Comparison of ENCODE assay signal across 8 cellular contexts in the genomic region with DNA sequence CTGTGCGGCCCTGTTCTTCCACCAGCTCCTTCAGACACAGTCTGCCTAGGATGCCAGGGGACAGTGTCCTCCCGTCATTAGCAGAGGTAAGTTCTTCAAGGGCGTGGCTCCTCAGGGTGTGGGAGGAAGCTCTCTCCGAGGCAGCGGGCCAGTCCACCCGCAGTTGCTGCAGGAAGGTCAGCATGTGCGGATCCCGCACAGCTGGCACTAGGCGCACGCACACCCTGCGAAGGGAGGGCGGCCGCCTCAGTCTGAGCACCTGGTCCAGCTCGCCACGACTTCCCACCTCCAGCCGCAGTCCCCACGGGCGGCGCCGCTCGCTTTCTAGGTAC. TPM values are rescaled to one million over a fixed set of nuclear protein-coding genes. Genes with fewer than 3 reads are reported as not detected.
DNase-seq lines count a peak whose midpoint lies in the region; FAIRE-seq and TF ChIP-seq lines count a peak whose summit lies in the region.

No MANE protein-coding gene starts in this region.

- no peak for TF ChIP-seq CTCF in LNCaP clone FGC (IDR thresholded peaks at IDR 0.05; ENCODE audit: control insufficient read depth, extremely low read depth, insufficient read depth)
- no peak for TF ChIP-seq CTCF in brain (conservative IDR thresholded peaks at IDR 0.05)

- peaks cover 7% of the 10 kb centered on the region for H3K27me3 Mint-ChIP-seq in brain

- H3K4me3 ChIP-seq in BLaER1 (peak overlapping the region; percentile 96), LNCaP clone FGC (ENCODE audit: low read depth, low read length) (peak overlapping the region; percentile 74), mucosa of stomach (ENCODE audit: low read length) (peak overlapping the region; percentile 56)

- H3K27me3 ChIP-seq in BLaER1 (no peaks in the 10 kb centered on the region), mucosa of stomach (ENCODE audit: control insufficient read depth, insufficient read depth, low read length) (no peaks in the 10 kb centered on the region)

- H3K36me3 ChIP-seq in BLaER1: peaks cover 44% of the 10 kb centered on the region
- peaks cover 29% of the 10 kb centered on the region for H3K36me3 ChIP-seq in mucosa of stomach (ENCODE audit: control insufficient read depth, insufficient read depth, low read length)

- peaks cover 50% of the 10 kb centered on the region for H3K4me1 ChIP-seq in BLaER1
- H3K4me1 ChIP-seq in mucosa of stomach (ENCODE audit: control insufficient read depth, insufficient read depth, low read length): peaks cover 42% of the 10 kb centered on the region

- peaks cover 55% of the 10 kb centered on the region for H4K20me1 ChIP-seq in BLaER1

- DNase-seq in LNCaP clone FGC (ENCODE audit: low read depth): no peak
- DNase-seq in G401 (ENCODE audit: low spot score): no peak
- no peak for DNase-seq in hippocampal formation (lab: John Stamatoyannopoulos, UW)
- no peak for DNase-seq in KG1 (lab: John Stamatoyannopoulos, UW)
- DNase-seq in GM12892 (ENCODE audit: insufficient read length): no peak

- no peak for TF ChIP-seq POLR2A in GM12892 (IDR thresholded peaks at IDR 0.05; ENCODE audit: low read depth, low read length)

- no peaks in the 10 kb centered on the region for H3K9me3 ChIP-seq in BLaER1
- no peaks in the 10 kb centered on the region for H3K9me3 ChIP-seq in mucosa of stomach (ENCODE audit: control insufficient read depth, low read length)

- peak overlapping the region; percentile 97 for H3K4me2 ChIP-seq in BLaER1

- H3K27ac ChIP-seq in BLaER1: peak overlapping the region; percentile 100

- in situ Hi-C loops in G401 (cut with HindIII; ENCODE audit: low sequenced_read_pairs): no loop called here

- peak overlapping the region; percentile 100 for H3K9ac ChIP-seq in BLaER1
- H3K9ac ChIP-seq in mucosa of stomach (ENCODE audit: low read length): peak overlapping the region; percentile 82

- H3K36me3 Mint-ChIP-seq in brain: peaks cover 14% of the 10 kb centered on the region

- H3K4me1 Mint-ChIP-seq in brain: peaks cover 29% of the 10 kb centered on the region

- FAIRE-seq in GM12892 (lab: Jason Lieb, UNC): no peak

- H3K4me3 Mint-ChIP-seq in brain: peak overlapping the region; percentile 80 to 95 (median 90)

- peak overlapping the region; percentile 20 to 90 (median 62) for H3K27ac Mint-ChIP-seq in brain

- no peaks in the 10 kb centered on the region for H3K9me3 Mint-ChIP-seq in brain

RNA-seq across cellular contexts. Expression of a gene that starts 0.8 kb away (rescaled TPM):
- 28.8 TPM for polyA plus RNA-seq in brain (ENCODE audit: insufficient read depth, low read depth, low replicate concordance)
- 49.6 and 62.8 TPM in 2 replicates for total RNA-seq in G401 (2014; rRNA removed; shearing (Covaris generic))
- polyA plus RNA-seq in GM12892 (2012; ENCODE audit: missing spikeins): 20.5 TPM

RNA-seq across cellular contexts. Expression of a gene that starts 4.3 kb away (rescaled TPM):
- polyA plus RNA-seq in brain (ENCODE audit: insufficient read depth, low read depth, low replicate concordance): 165 TPM
- total RNA-seq in G401 (2014; rRNA removed; shearing (Covaris generic)): 90.8 and 109 TPM in 2 replicates
- 45.3 TPM for polyA plus RNA-seq in GM12892 (2012; ENCODE audit: missing spikeins)

RNA-seq across cellular contexts. Expression of a gene that starts 10.4 kb away (rescaled TPM):
- 109 TPM for polyA plus RNA-seq in brain (ENCODE audit: insufficient read depth, low read depth, low replicate concordance)
- total RNA-seq in G401 (2014; rRNA removed; shearing (Covaris generic)): 154 and 164 TPM in 2 replicates
- 124 TPM for polyA plus RNA-seq in GM12892 (2012; ENCODE audit: missing spikeins)

RNA-seq across cellular contexts. Expression of a gene that starts 11.6 kb away (rescaled TPM):
- 130 TPM for polyA plus RNA-seq in brain (ENCODE audit: insufficient read depth, low read depth, low replicate concordance)
- total RNA-seq in G401 (2014; rRNA removed; shearing (Covaris generic)): 248 and 315 TPM in 2 replicates
- 252 TPM for polyA plus RNA-seq in GM12892 (2012; ENCODE audit: missing spikeins)

RNA-seq across cellular contexts. Expression of a gene that starts 27.6 kb away (rescaled TPM):
- 64.8 TPM for polyA plus RNA-seq in brain (ENCODE audit: insufficient read depth, low read depth, low replicate concordance)
- total RNA-seq in G401 (2014; rRNA removed; shearing (Covaris generic)): 0.03 TPM in 1 of 2 replicates, not detected in the other
- polyA plus RNA-seq in GM12892 (2012; ENCODE audit: missing spikeins): 9.7 TPM
